32 cellular contexts compared by ENCODE assay signal in genomic region chr2:29797916-29798315, GRCh38.
"Had no signal": no experiment of that assay in that cellular context is flagged by ENCODE, and none has a peak within 500 bp of the region (broad histone marks: within the 10 kb centered on the region; RNA-seq: fewer than 3 reads in every experiment).

No MANE protein-coding gene starts in this region.

- DNase-seq: activated effector memory CD4-positive, alpha-beta T cell treated with anti-CD3 and anti-CD28 coated beads, Interleukin-2, amount 50 U/mL, for 16 hours; activated effector memory CD4-positive, alpha-beta T cell treated with Interleukin-2 at 50 U/mL for 16 hours; activated gamma-delta T cell; activated gamma-delta T cell treated with Interleukin-2 at 50 U/mL for 16 hours; activated naive CD4-positive, alpha-beta T cell; activated naive CD4-positive, alpha-beta T cell treated with anti-CD3 and anti-CD28 coated beads for 36 hours; activated naive CD4-positive, alpha-beta T cell treated with anti-CD3 and anti-CD28 coated beads, Interleukin-2, amount 10 ng/mL, durations not matched to agents 7 days and 5 days; activated naive CD4-positive, alpha-beta T cell treated with anti-CD3 and anti-CD28 coated beads, Interleukin-2, amount 50 U/mL, for 16 hours; activated naive CD4-positive, alpha-beta T cell treated with Interleukin-2 at 50 U/mL for 16 hours; activated naive CD8-positive, alpha-beta T cell treated with anti-CD3 and anti-CD28 coated beads for 36 hours; activated naive CD8-positive, alpha-beta T cell treated with anti-CD3 and anti-CD28 coated beads, Interleukin-2, amount 10 ng/mL, durations not matched to agents 7 days and 5 days; activated naive CD8-positive, alpha-beta T cell treated with anti-CD3 and anti-CD28 coated beads, Interleukin-2, amount 50 U/mL, for 24 hours; activated T-cell treated with anti-CD3 and anti-CD28 coated beads, Interleukin-2, amount 50 U/mL, for 4 hours; activated T-cell treated with anti-CD3 and anti-CD28 coated beads, Interleukin-2, amount 50 U/mL, for 48 hours; activated T-cell treated with anti-CD3 and anti-CD28 coated beads, Interleukin-2, amount 50 U/mL, for 72 hours; adrenal gland; amniotic stem cell; amygdala; anterior cingulate cortex; aorta; body of pancreas; brain microvascular endothelial cell; caudate nucleus; central memory CD4-positive, alpha-beta T cell; cerebellar nuclear complex had no signal

- H3K4me3 ChIP-seq: adrenal gland, ascending aorta, body of pancreas, breast epithelium, cardiac muscle cell had no signal

- FAIRE-seq: astrocyte, bronchial epithelial cell had no signal

- H3K36me3 ChIP-seq: adrenal gland, ascending aorta, brain microvascular endothelial cell, breast epithelium, cardiac muscle cell had no signal

- ATAC-seq: activated naive CD4-positive, alpha-beta T cell treated with anti-CD3 and anti-CD28 coated beads, Interleukin-2, amount 50 U/mL, for 72 hours; activated naive CD8-positive, alpha-beta T cell treated with anti-CD3 and anti-CD28 coated beads, Interleukin-2, amount 50 U/mL, for 24 hours; activated T-cell treated with anti-CD3 and anti-CD28 coated beads, Interleukin-2, amount 50 U/mL, for 4 hours; activated T-cell treated with anti-CD3 and anti-CD28 coated beads, Interleukin-2, amount 50 U/mL, for 72 hours; activated T-helper 17 cell treated with anti-CD3 and anti-CD28 coated beads, Interleukin-2, amount 50 U/mL, for 72 hours; body of pancreas had no signal

- H3K27ac ChIP-seq: adrenal gland, ascending aorta, body of pancreas, brain microvascular endothelial cell, breast epithelium, cardiac muscle cell had no signal

- H3K4me1 ChIP-seq: adrenal gland, ascending aorta, body of pancreas, breast epithelium had no signal

- H3K9me3 ChIP-seq: adrenal gland, ascending aorta, body of pancreas, breast epithelium had no signal

- H3K27me3 ChIP-seq: adrenal gland, ascending aorta, body of pancreas, brain microvascular endothelial cell, breast epithelium had no signal
